ENCODE assay signal across 1 cellular context in the genomic region with DNA sequence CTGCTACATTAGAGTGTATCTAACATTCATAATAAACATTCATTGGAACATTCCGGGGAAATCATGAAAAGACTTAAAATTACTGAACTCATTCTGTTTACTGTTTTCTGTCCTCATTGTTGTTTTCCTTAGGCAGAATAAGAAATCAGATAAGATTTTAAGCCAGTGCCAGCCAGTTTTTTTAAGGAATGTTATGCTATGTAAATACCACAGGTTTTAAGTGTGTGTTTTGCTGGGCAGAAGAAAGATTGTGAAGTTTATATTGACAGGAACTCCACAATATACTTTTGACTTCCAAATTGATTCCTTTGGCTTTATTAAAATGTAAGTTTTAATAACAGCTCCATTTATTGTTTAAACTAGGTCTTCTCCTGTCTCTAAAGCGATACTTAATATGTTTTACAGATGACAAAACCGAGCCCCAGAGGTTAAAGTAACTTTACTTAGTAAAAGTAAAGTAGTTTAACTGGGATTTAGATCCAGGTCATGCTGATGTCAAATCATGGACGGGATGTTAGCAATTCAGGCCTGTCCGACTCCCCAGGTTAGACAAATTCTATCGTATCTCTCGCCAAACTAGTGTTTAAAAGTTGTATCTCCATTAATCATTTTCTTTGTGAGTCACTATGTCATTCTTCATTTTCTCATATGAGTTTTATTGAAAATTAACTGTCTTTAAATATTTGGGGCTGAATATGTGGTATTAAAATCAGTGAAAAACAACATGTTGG.
TF ChIP-seq lines count a peak whose summit lies in the region.

No MANE protein-coding gene starts in this region.

TF ChIP-seq in H1, 55 proteins besides CTCF, POLR2A, EP300 and RAD21:
- no peak for TF ChIP-seq CEBPB (IDR thresholded peaks at IDR 0.05; ENCODE audit: low read depth, low read length)
- TF ChIP-seq TAF7 (optimal IDR thresholded peaks at IDR 0.05; ENCODE audit: borderline replicate concordance, low read depth, low read length) = no peak
- no peak for TF ChIP-seq YY1 (IDR thresholded peaks at IDR 0.05; ENCODE audit: low read depth, low read length)
- TF ChIP-seq MAFK (IDR thresholded peaks at IDR 0.05; ENCODE audit: low read depth, low read length) = no peak
- no peak for TF ChIP-seq BACH1 (IDR thresholded peaks at IDR 0.05; ENCODE audit: low read length)
